ENCODE assay signal across 1 cellular context in the genomic region with DNA sequence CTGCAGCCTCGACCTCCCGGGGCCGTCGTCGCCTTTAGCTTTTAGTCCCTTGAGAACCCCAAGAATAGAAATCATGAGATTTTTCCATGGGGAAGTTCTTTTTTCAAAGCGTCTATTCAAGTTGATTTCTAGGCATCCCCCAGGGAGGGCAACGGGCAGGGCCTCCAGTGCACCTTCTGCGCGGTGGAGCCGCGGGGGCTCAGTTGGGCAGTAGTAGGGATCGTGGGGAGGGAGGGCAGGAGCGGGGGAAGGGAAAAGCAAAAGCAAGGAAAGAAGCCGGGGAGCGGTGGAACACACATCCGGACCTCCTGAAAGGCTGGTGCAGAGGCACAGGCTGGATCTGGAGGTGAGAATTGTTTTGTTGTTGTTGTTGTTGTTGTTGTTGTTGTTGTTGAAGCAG.
TF ChIP-seq lines count a peak whose summit lies in the region.

No MANE protein-coding gene starts in this region.

TF ChIP-seq in H1, 55 proteins besides CTCF, POLR2A, EP300 and RAD21:
- no peak for TF ChIP-seq ASH2L (IDR thresholded peaks at IDR 0.05; ENCODE audit: low read length)
- no peak for TF ChIP-seq SP2 (IDR thresholded peaks at IDR 0.05; ENCODE audit: low read length)
- TF ChIP-seq USF2 (IDR thresholded peaks at IDR 0.05; ENCODE audit: low read length), result no peak
- TF ChIP-seq CBX5 (IDR thresholded peaks at IDR 0.05; ENCODE audit: low read depth, low read length), result no peak
- TF ChIP-seq, protein P1, sequence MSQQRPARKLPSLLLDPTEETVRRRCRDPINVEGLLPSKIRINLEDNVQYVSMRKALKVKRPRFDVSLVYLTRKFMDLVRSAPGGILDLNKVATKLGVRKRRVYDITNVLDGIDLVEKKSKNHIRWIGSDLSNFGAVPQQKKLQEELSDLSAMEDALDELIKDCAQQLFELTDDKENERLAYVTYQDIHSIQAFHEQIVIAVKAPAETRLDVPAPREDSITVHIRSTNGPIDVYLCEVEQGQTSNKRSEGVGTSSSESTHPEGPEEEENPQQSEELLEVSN (IDR thresholded peaks at IDR 0.05), result no peak
- TF ChIP-seq JUND (IDR thresholded peaks at IDR 0.05; ENCODE audit: low read length), result no peak
- no peak for TF ChIP-seq ZNF274 (IDR thresholded peaks at IDR 0.05; ENCODE audit: borderline replicate concordance, extremely low read depth, low read length)
- TF ChIP-seq SAP30 (IDR thresholded peaks at IDR 0.05; ENCODE audit: insufficient read depth, insufficient replicate concordance, low read length), result no peak
- no peak for TF ChIP-seq EZH2 (IDR thresholded peaks at IDR 0.05; ENCODE audit: low read depth, low read length, severe bottlenecking)
- no peak for TF ChIP-seq TAF1 (IDR thresholded peaks at IDR 0.05; ENCODE audit: low read depth, low read length)
- no peak for TF ChIP-seq HDAC6 (IDR thresholded peaks at IDR 0.05; ENCODE audit: low read depth, low read length)
